15 cellular contexts compared by ENCODE assay signal in genomic region chr9:127961613-127962150, GRCh38. TPM values are rescaled to one million over a fixed set of nuclear protein-coding genes. Genes with fewer than 3 reads are reported as not detected.
DNase-seq lines count a peak whose midpoint lies in the region; ATAC-seq and TF ChIP-seq lines count a peak whose summit lies in the region.
"Had no signal": no experiment of that assay in that cellular context is flagged by ENCODE, and none has a peak within 500 bp of the region (broad histone marks: within the 10 kb centered on the region; RNA-seq: fewer than 3 reads in every experiment).

No MANE protein-coding gene starts in this region.

- no peaks in the 10 kb centered on the region for H3K27me3 Mint-ChIP-seq in activated naive CD4-positive, alpha-beta T cell treated with anti-CD3 and anti-CD28 coated beads for 36 hours (ENCODE audit: low read depth)
- no peaks in the 10 kb centered on the region for H3K27me3 Mint-ChIP-seq in activated CD8-positive, alpha-beta T cell treated with anti-CD3 and anti-CD28 coated beads, Interleukin-2, amount 10 ng/mL, durations not matched to agents 7 days and 5 days (ENCODE audit: low read depth)

- no peak for TF ChIP-seq POLR2A in esophagus squamous epithelium (IDR thresholded peaks at IDR 0.05)
- no peak for TF ChIP-seq POLR2A in suprapubic skin (IDR thresholded peaks at IDR 0.05)

- WGBS in esophagus squamous epithelium, 2 donors, result 82 to 92% methylated on average over 13 of the region's 13 CpGs
- 91% methylated on average over 13 of the region's 13 CpGs for WGBS in suprapubic skin

- TF ChIP-seq CTCF in esophagus squamous epithelium (IDR thresholded peaks at IDR 0.05) (no peak), suprapubic skin (IDR thresholded peaks at IDR 0.05) (no peak)

- intact Hi-C loops in activated naive CD4-positive, alpha-beta T cell treated with anti-CD3 and anti-CD28 coated beads for 36 hours (cut with micrococcal nuclease), result no loop called here
- intact Hi-C loops in esophagus squamous epithelium (cut with DNase I), result no loop called here

- H3K27me3 ChIP-seq in esophagus squamous epithelium, result no peaks in the 10 kb centered on the region
- H3K27me3 ChIP-seq in suprapubic skin, result no peaks in the 10 kb centered on the region
- H3K27me3 ChIP-seq: colonic mucosa, spleen had no signal

- peaks cover 0 to 5% (median 0%) of the 10 kb centered on the region in 3 donors for H3K36me3 ChIP-seq in esophagus squamous epithelium
- no peaks in the 10 kb centered on the region for H3K36me3 ChIP-seq in suprapubic skin
- H3K36me3 ChIP-seq: colonic mucosa had no signal

- H3K36me3 Mint-ChIP-seq in activated naive CD4-positive, alpha-beta T cell treated with anti-CD3 and anti-CD28 coated beads for 36 hours (ENCODE audit: low read depth), result peaks cover 32% of the 10 kb centered on the region
- peaks cover 71% of the 10 kb centered on the region for H3K36me3 Mint-ChIP-seq in activated CD8-positive, alpha-beta T cell treated with anti-CD3 and anti-CD28 coated beads, Interleukin-2, amount 10 ng/mL, durations not matched to agents 7 days and 5 days (ENCODE audit: low read depth)

- H3K27ac Mint-ChIP-seq in activated naive CD4-positive, alpha-beta T cell treated with anti-CD3 and anti-CD28 coated beads for 36 hours, result peak overlapping the region; percentile 99
- peak overlapping the region; percentile 45 for H3K27ac Mint-ChIP-seq in activated CD8-positive, alpha-beta T cell treated with anti-CD3 and anti-CD28 coated beads, Interleukin-2, amount 10 ng/mL, durations not matched to agents 7 days and 5 days

- DNase-seq in activated naive CD4-positive, alpha-beta T cell treated with anti-CD3 and anti-CD28 coated beads for 36 hours, result no peak
- DNase-seq in activated naive CD4-positive, alpha-beta T cell (lab: John Stamatoyannopoulos, UW), result no peak
- no peak for DNase-seq in activated CD8-positive, alpha-beta T cell treated with anti-CD3 and anti-CD28 coated beads, Interleukin-2, amount 10 ng/mL, durations not matched to agents 7 days and 5 days
- DNase-seq in esophagus squamous epithelium (lab: John Stamatoyannopoulos, UW), result no peak
- DNase-seq in suprapubic skin (ENCODE audit: low spot score in 2 of 2), result peak in 1 of 2 donors; percentile 51
- DNase-seq in NCI-H146 treated with DMSO at 0.1 percent for 48 hours (lab: John Stamatoyannopoulos, UW; ENCODE audit: unreplicated experiment), result no peak
- DNase-seq in H4 (ENCODE audit: low spot score), result no peak
- DNase-seq: activated gamma-delta T cell, colonic mucosa, DMS 273 treated with DMSO at 0.1 percent for 48 hours, spleen had no signal

- CTCF ChIA-PET in activated naive CD4-positive, alpha-beta T cell treated with anti-CD3 and anti-CD28 coated beads for 36 hours (lab: Charles Lee), result interaction anchor here (1.7 to 8.9 kb wide), 3 partner anchors 9 to 73 kb away, joined by 4 to 120 read pairs (median 111); no protein-coding TSS in a partner anchor
- CTCF ChIA-PET in activated CD8-positive, alpha-beta T cell treated with anti-CD3 and anti-CD28 coated beads, Interleukin-2, amount 10 ng/mL, durations not matched to agents 7 days and 5 days (lab: Charles Lee), result interaction anchor here (1.6 to 15.0 kb wide), 4 partner anchors 9 to 156 kb away, joined by 3 to 144 read pairs (median 12); no protein-coding TSS in a partner anchor

- POLR2A ChIA-PET in activated CD8-positive, alpha-beta T cell treated with anti-CD3 and anti-CD28 coated beads, Interleukin-2, amount 10 ng/mL, durations not matched to agents 7 days and 5 days (lab: Charles Lee), result interaction anchor here (1.0 to 1.8 kb wide), 4 partner anchors 9 to 73 kb away, joined by 3 to 5 read pairs (median 4); no protein-coding TSS in a partner anchor

- H3K4me1 ChIP-seq in esophagus squamous epithelium (peaks cover 57 to 100% (median 72%) of the 10 kb centered on the region in 3 donors), suprapubic skin (peaks cover 86% of the 10 kb centered on the region)

- H3K4me3 Mint-ChIP-seq in activated naive CD4-positive, alpha-beta T cell treated with anti-CD3 and anti-CD28 coated beads for 36 hours, result no peak overlapping the region
- no peak overlapping the region for H3K4me3 Mint-ChIP-seq in activated CD8-positive, alpha-beta T cell treated with anti-CD3 and anti-CD28 coated beads, Interleukin-2, amount 10 ng/mL, durations not matched to agents 7 days and 5 days

- H3K4me1 Mint-ChIP-seq in activated naive CD4-positive, alpha-beta T cell treated with anti-CD3 and anti-CD28 coated beads for 36 hours (ENCODE audit: low read depth), result peaks cover 97% of the 10 kb centered on the region
- peaks cover 94% of the 10 kb centered on the region for H3K4me1 Mint-ChIP-seq in activated CD8-positive, alpha-beta T cell treated with anti-CD3 and anti-CD28 coated beads, Interleukin-2, amount 10 ng/mL, durations not matched to agents 7 days and 5 days (ENCODE audit: low read depth)

- H3K27ac ChIP-seq in esophagus squamous epithelium (peak overlapping the region; percentile 88 to 99 (median 96)), suprapubic skin (peak overlapping the region; percentile 85)

- H3K9me3 Mint-ChIP-seq in activated naive CD4-positive, alpha-beta T cell treated with anti-CD3 and anti-CD28 coated beads for 36 hours, result no peaks in the 10 kb centered on the region
- no peaks in the 10 kb centered on the region for H3K9me3 Mint-ChIP-seq in activated CD8-positive, alpha-beta T cell treated with anti-CD3 and anti-CD28 coated beads, Interleukin-2, amount 10 ng/mL, durations not matched to agents 7 days and 5 days (ENCODE audit: insufficient read depth)

- H3K4me3 ChIP-seq in esophagus squamous epithelium (no peak overlapping the region), suprapubic skin (no peak overlapping the region)
- H3K4me3 ChIP-seq: colonic mucosa, lung, SK-N-MC, spleen had no signal

- ATAC-seq in activated CD8-positive, alpha-beta T cell treated with anti-CD3 and anti-CD28 coated beads, Interleukin-2, amount 10 ng/mL, durations not matched to agents 7 days and 5 days, result no peak
- ATAC-seq in HG02798 (IDR thresholded peaks at IDR 0.05; ENCODE audit: poor library complexity, unreplicated experiment), result no peak
- ATAC-seq: activated CD4-positive, CD25-positive, alpha-beta regulatory T cell treated with anti-CD3 and anti-CD28 coated beads, Interleukin-2, amount 50 U/mL, for 24 hours had no signal

- TF ChIP-seq EP300 in suprapubic skin (IDR thresholded peaks at IDR 0.05), result no peak

- H3K9me3 ChIP-seq in esophagus squamous epithelium (no peaks in the 10 kb centered on the region), suprapubic skin (no peaks in the 10 kb centered on the region)
- H3K9me3 ChIP-seq: colonic mucosa, spleen had no signal

RNA-seq across cellular contexts. Expression of gene EEIG1, which starts 19.1 kb away (rescaled TPM):
- total RNA-seq in activated naive CD4-positive, alpha-beta T cell treated with anti-CD3 and anti-CD28 coated beads for 36 hours, result 10 to 100 TPM; 61.0 to 70.8 TPM
- total RNA-seq in activated CD8-positive, alpha-beta T cell treated with anti-CD3 and anti-CD28 coated beads, Interleukin-2, amount 10 ng/mL, durations not matched to agents 7 days and 5 days, result 100 to 1,000 TPM; 227 to 232 TPM
- total RNA-seq in esophagus squamous epithelium (10 to 100 TPM; 16.9 to 65.0 (median 24.0) TPM), suprapubic skin (10 to 100 TPM; 43.1 to 85.8 (median 59.5) TPM)
- total RNA-seq in H4 (2014; rRNA removed; shearing (Covaris generic)), result 7.6 and 10.6 TPM in 2 replicates

RNA-seq across cellular contexts. Expression of gene DPM2, which starts 24.0 kb away (rescaled TPM):
- 10 to 100 TPM; 41.6 to 43.4 TPM for total RNA-seq in activated naive CD4-positive, alpha-beta T cell treated with anti-CD3 and anti-CD28 coated beads for 36 hours
- total RNA-seq in activated CD8-positive, alpha-beta T cell treated with anti-CD3 and anti-CD28 coated beads, Interleukin-2, amount 10 ng/mL, durations not matched to agents 7 days and 5 days, result 10 to 100 TPM; 47.9 to 53.8 TPM
- total RNA-seq in esophagus squamous epithelium, result 10 to 100 TPM; 12.5 to 18.5 (median 15.7) TPM
- 10 to 100 TPM; 19.4 to 39.7 (median 30.6) TPM for total RNA-seq in suprapubic skin
- 31.1 and 35.4 TPM in 2 replicates for total RNA-seq in H4 (2014; rRNA removed; shearing (Covaris generic))

RNA-seq across cellular contexts. Expression of gene PIP5KL1, which starts 31.1 kb away (rescaled TPM):
- 1 to 10 TPM; 1.1 to 1.8 TPM for total RNA-seq in activated naive CD4-positive, alpha-beta T cell treated with anti-CD3 and anti-CD28 coated beads for 36 hours
- 1 to 10 TPM; 2.6 to 2.7 TPM for total RNA-seq in activated CD8-positive, alpha-beta T cell treated with anti-CD3 and anti-CD28 coated beads, Interleukin-2, amount 10 ng/mL, durations not matched to agents 7 days and 5 days
- total RNA-seq in esophagus squamous epithelium (1 to 10 TPM in 3 of 4 donors, not detected in 1; 3.1 to 4.6 (median 3.6) TPM), suprapubic skin (10 to 100 TPM in 1 of 4 donors, 1 to 10 TPM in 3; 5.8 to 14.7 (median 9.2) TPM)
- 0.95 and 2.6 TPM in 2 replicates for total RNA-seq in H4 (2014; rRNA removed; shearing (Covaris generic))

RNA-seq across cellular contexts. Expression of gene ST6GALNAC4, which starts 44.8 kb away (rescaled TPM):
- 10 to 100 TPM; 22.3 to 24.6 TPM for total RNA-seq in activated naive CD4-positive, alpha-beta T cell treated with anti-CD3 and anti-CD28 coated beads for 36 hours
- 10 to 100 TPM; 37.0 to 39.7 TPM for total RNA-seq in activated CD8-positive, alpha-beta T cell treated with anti-CD3 and anti-CD28 coated beads, Interleukin-2, amount 10 ng/mL, durations not matched to agents 7 days and 5 days
- 10 to 100 TPM; 12.5 to 33.0 (median 23.8) TPM for total RNA-seq in esophagus squamous epithelium
- total RNA-seq in suprapubic skin, result 10 to 100 TPM; 14.6 to 25.2 (median 20.2) TPM
- 5.2 and 12.8 TPM in 2 replicates for total RNA-seq in H4 (2014; rRNA removed; shearing (Covaris generic))
